ENCODE assay signal across 28 cellular contexts in the genomic region with DNA sequence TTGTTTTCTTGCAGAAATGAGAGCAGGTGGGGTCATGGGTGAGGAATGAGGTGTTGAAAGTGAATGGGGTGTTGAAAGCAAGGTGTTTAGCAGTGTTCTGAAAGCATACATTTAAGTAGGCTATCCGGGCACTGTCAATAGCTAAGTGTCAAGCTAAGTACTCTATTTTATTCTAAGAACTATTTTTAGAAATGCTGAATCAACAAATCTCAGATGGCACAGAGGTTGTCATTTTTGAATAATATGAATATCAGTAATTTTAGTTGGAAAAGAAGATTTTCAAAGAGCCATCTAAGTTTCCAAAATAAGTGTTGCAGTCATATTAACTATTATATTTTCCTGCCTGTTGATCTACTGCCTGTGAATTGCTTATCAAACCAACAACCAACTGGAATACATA. TPM values are rescaled to one million over a fixed set of nuclear protein-coding genes. Genes with fewer than 3 reads are reported as not detected.
DNase-seq lines count a peak whose midpoint lies in the region; ATAC-seq, FAIRE-seq and TF ChIP-seq lines count a peak whose summit lies in the region.
"Had no signal": no experiment of that assay in that cellular context is flagged by ENCODE, and none has a peak within 500 bp of the region (broad histone marks: within the 10 kb centered on the region; RNA-seq: fewer than 3 reads in every experiment).

No MANE protein-coding gene starts in this region.

- dilution Hi-C loops in IMR-90 (cut with HindIII; ENCODE audit: low sequenced_read_pairs, unreplicated experiment), result no loop called here

- no peak for FAIRE-seq in HepG2 (lab: Jason Lieb, UNC)
- no peak for FAIRE-seq in K562 (lab: Jason Lieb, UNC)
- FAIRE-seq in islet of Langerhans (lab: Jason Lieb, UNC), result peak; percentile 17
- FAIRE-seq: D721Med, G401.6, GM12891, GM18507, GM19239 had no signal

- H3K4me3 ChIP-seq in HepG2 (replicated peaks in 1 of 3; ENCODE audit: insufficient read depth in 1 of 3, low read depth in 2 of 3, low read length in 3 of 3), result no peak overlapping the region
- no peak overlapping the region for H3K4me3 ChIP-seq in right lobe of liver
- H3K4me3 ChIP-seq in IMR-90 (ENCODE audit: insufficient read depth, low read depth, low read length), result no peak overlapping the region
- H3K4me3 ChIP-seq in K562, result no peak overlapping the region
- H3K4me3 ChIP-seq: BLaER1 had no signal

- H3K4me1 Mint-ChIP-seq in natural killer cell, result no peaks in the 10 kb centered on the region
- H3K4me1 Mint-ChIP-seq: CD4-positive, alpha-beta memory T cell; CD8-positive, alpha-beta memory T cell had no signal

- no peaks in the 10 kb centered on the region for H3K27me3 ChIP-seq in HepG2 (ENCODE audit: control insufficient read depth in 1 of 2, insufficient read depth in 2 of 2, low read length in 2 of 2)
- H3K27me3 ChIP-seq in right lobe of liver, result no peaks in the 10 kb centered on the region
- H3K27me3 ChIP-seq in IMR-90 (ENCODE audit: control insufficient read depth, insufficient read depth, low read length), result no peaks in the 10 kb centered on the region
- no peaks in the 10 kb centered on the region for H3K27me3 ChIP-seq in K562 (ENCODE audit: control insufficient read depth in 2 of 2, insufficient read depth in 2 of 2, low read length in 2 of 2)
- H3K27me3 ChIP-seq: BE2C, BLaER1 had no signal

- TF ChIP-seq RAD21 in HepG2 (CRISPR knock-in tag; IDR thresholded peaks at IDR 0.05) (no peak), IMR-90 (IDR thresholded peaks at IDR 0.05; ENCODE audit: low read length) (no peak), K562 (CRISPR knock-in tag; conservative IDR thresholded peaks at IDR 0.05 in 1 of 2, IDR thresholded peaks at IDR 0.05 in 1 of 2) (no peak)

- H2AK5ac ChIP-seq in IMR-90 (ENCODE audit: low read depth, low read length), result no peak overlapping the region

- no peak overlapping the region for H2BK15ac ChIP-seq in IMR-90 (ENCODE audit: low read depth, low read length)

- H3K9me3 ChIP-seq in HepG2 (ENCODE audit: low read length) (no peaks in the 10 kb centered on the region), right lobe of liver (no peaks in the 10 kb centered on the region), IMR-90 (ENCODE audit: control insufficient read depth, insufficient read depth, low read length) (no peaks in the 10 kb centered on the region), K562 (replicated peaks; ENCODE audit: control insufficient read depth, insufficient read depth, low read depth, low read length) (no peaks in the 10 kb centered on the region)
- H3K9me3 ChIP-seq: BE2C, BLaER1 had no signal

- no peak overlapping the region for H4K91ac ChIP-seq in IMR-90 (ENCODE audit: insufficient read depth, low read depth, low read length)

- BruUV-seq in HepG2 (replicated peaks; lab: Mats Ljungman, UMichigan) (no TSS peak), IMR-90 (replicated peaks; lab: Mats Ljungman, UMichigan) (no TSS peak), K562 (replicated peaks; lab: Mats Ljungman, UMichigan) (no TSS peak)

- no peaks in the 10 kb centered on the region for H3K36me3 ChIP-seq in HepG2 (replicated peaks in 1 of 2; ENCODE audit: control insufficient read depth in 1 of 2, insufficient read depth in 2 of 2, low read length in 2 of 2)
- H3K36me3 ChIP-seq in right lobe of liver, result no peaks in the 10 kb centered on the region
- H3K36me3 ChIP-seq in IMR-90 (ENCODE audit: control insufficient read depth, insufficient read depth, low read length), result no peaks in the 10 kb centered on the region
- no peaks in the 10 kb centered on the region for H3K36me3 ChIP-seq in K562 (ENCODE audit: control insufficient read depth, insufficient read depth, low read length)
- H3K36me3 ChIP-seq: BE2C, BLaER1 had no signal

- H3K4me2 ChIP-seq in HepG2 (ENCODE audit: low read depth, low read length), result no peak overlapping the region
- H3K4me2 ChIP-seq in IMR-90 (ENCODE audit: low read depth, low read length), result no peak overlapping the region
- no peak overlapping the region for H3K4me2 ChIP-seq in K562 (ENCODE audit: insufficient read depth, low read length)
- H3K4me2 ChIP-seq: BLaER1 had no signal

- H4K8ac ChIP-seq in IMR-90 (ENCODE audit: low read depth in 2 of 2, low read length in 2 of 2), result no peak overlapping the region

- no peak overlapping the region for H3K27ac ChIP-seq in HepG2 (ENCODE audit: extremely low read length, insufficient read depth, low read length)
- H3K27ac ChIP-seq in right lobe of liver, result no peak overlapping the region
- H3K27ac ChIP-seq in IMR-90 (ENCODE audit: insufficient read depth, low read length), result no peak overlapping the region
- H3K27ac ChIP-seq in K562 (ENCODE audit: extremely low read depth, low read depth, low read length), result no peak overlapping the region
- H3K27ac ChIP-seq: 22Rv1, BLaER1 had no signal

- H2BK20ac ChIP-seq in IMR-90 (ENCODE audit: low read depth, low read length), result no peak overlapping the region

- no peak for TF ChIP-seq POLR2A in HepG2 (IDR thresholded peaks at IDR 0.05; ENCODE audit: insufficient read depth in 1 of 2, low read depth in 2 of 2, low read length in 2 of 2)
- no peak for TF ChIP-seq POLR2A in right lobe of liver (IDR thresholded peaks at IDR 0.05)
- TF ChIP-seq POLR2A in IMR-90 (IDR thresholded peaks at IDR 0.05; ENCODE audit: low read depth, low read length), result no peak
- no peak for TF ChIP-seq POLR2A in K562 (conservative IDR thresholded peaks at IDR 0.05)

- H4K20me1 ChIP-seq in HepG2 (ENCODE audit: insufficient read depth, low read length), result no peaks in the 10 kb centered on the region
- H4K20me1 ChIP-seq in IMR-90 (ENCODE audit: insufficient read depth, low read length), result no peaks in the 10 kb centered on the region
- no peaks in the 10 kb centered on the region for H4K20me1 ChIP-seq in K562 (replicated peaks; ENCODE audit: control insufficient read depth, insufficient read depth, low read length)
- H4K20me1 ChIP-seq: BLaER1 had no signal

- no peaks in the 10 kb centered on the region for H3K79me2 ChIP-seq in HepG2 (ENCODE audit: insufficient read depth, low read length)
- no peaks in the 10 kb centered on the region for H3K79me2 ChIP-seq in K562 (ENCODE audit: control insufficient read depth, insufficient read depth, low read length)

- CTCF ChIA-PET in HepG2 (lab: Yijun Ruan, JAX; ENCODE audit: low intra/inter-chr PET ratio, low total read pairs) (no interaction called here), IMR-90 (lab: Yijun Ruan, JAX) (no interaction called here), K562 (lab: Yijun Ruan, JAX; ENCODE audit: low intra/inter-chr PET ratio) (no interaction called here)

- H2BK120ac ChIP-seq in IMR-90 (ENCODE audit: low read depth, low read length), result no peak overlapping the region

- no peak overlapping the region for H3K27ac Mint-ChIP-seq in natural killer cell
- H3K27ac Mint-ChIP-seq: CD14-positive monocyte; CD4-positive, CD25-positive, alpha-beta regulatory T cell; CD8-positive, alpha-beta memory T cell had no signal

- no peak overlapping the region for H4K5ac ChIP-seq in IMR-90 (ENCODE audit: low read depth, low read length)

- no peak overlapping the region for H3K14ac ChIP-seq in IMR-90 (replicated peaks; ENCODE audit: low read depth, low read length)

- H3K36me3 Mint-ChIP-seq in natural killer cell, result no peaks in the 10 kb centered on the region
- H3K36me3 Mint-ChIP-seq: CD14-positive monocyte; CD4-positive, alpha-beta memory T cell; CD4-positive, CD25-positive, alpha-beta regulatory T cell; CD8-positive, alpha-beta memory T cell had no signal

- TF ChIP-seq CTCF in HepG2 (CRISPR knock-in tag; IDR thresholded peaks at IDR 0.05), result no peak
- no peak for TF ChIP-seq CTCF in right lobe of liver (IDR thresholded peaks at IDR 0.05)
- TF ChIP-seq CTCF in IMR-90 (conservative IDR thresholded peaks at IDR 0.05; ENCODE audit: low read depth, low read length), result no peak
- TF ChIP-seq CTCF in K562 (IDR thresholded peaks at IDR 0.05 in 2 of 3, conservative IDR thresholded peaks at IDR 0.05 in 1 of 3; ENCODE audit: insufficient read depth in 2 of 3, low read depth in 1 of 3, low read length in 3 of 3), result no peak
- no peak for TF ChIP-seq CTCF in GM13976 (IDR thresholded peaks at IDR 0.05; ENCODE audit: borderline replicate concordance, control extremely low read depth, extremely low read depth, insufficient read depth, missing control alignments)
- no peak for TF ChIP-seq CTCF in natural killer cell (IDR thresholded peaks at IDR 0.05)

- H2AK9ac ChIP-seq in IMR-90 (replicated peaks; ENCODE audit: low read depth, low read length, poor library complexity), result no peak overlapping the region

- ATAC-seq in HepG2 (no peak), right lobe of liver (no peak), IMR-90 (ENCODE audit: low read depth) (no peak), K562 (no peak), natural killer cell (no peak)

- no peaks in the 10 kb centered on the region for H3K9me1 ChIP-seq in IMR-90 (ENCODE audit: insufficient read depth, low read length)
- peaks cover 2% of the 10 kb centered on the region for H3K9me1 ChIP-seq in K562 (ENCODE audit: control insufficient read depth, insufficient read depth, low read length)

- H3K18ac ChIP-seq in IMR-90 (ENCODE audit: low read depth, low read length), result no peak overlapping the region

- POLR2A ChIA-PET in HepG2 (lab: Yijun Ruan, JAX) (no interaction called here), IMR-90 (lab: Charles Lee; ENCODE audit: unreplicated experiment) (no interaction called here), K562 (lab: Yijun Ruan, JAX) (no interaction called here)

- no peak overlapping the region for H2AFZ ChIP-seq in HepG2 (ENCODE audit: low read length)
- no peak overlapping the region for H2AFZ ChIP-seq in IMR-90 (replicated peaks; ENCODE audit: low read length, poor library complexity)
- H2AFZ ChIP-seq in K562 (ENCODE audit: low read depth, low read length), result no peak overlapping the region

- intact Hi-C loops in HepG2 (cut with micrococcal nuclease; ENCODE audit: unreplicated experiment), result no loop called here
- intact Hi-C loops in right lobe of liver (cut with DNase I), result no loop called here
- intact Hi-C loops in IMR-90 (cut with micrococcal nuclease), result no loop called here
- intact Hi-C loops in K562 (cut with micrococcal nuclease), result no loop called here
- intact Hi-C loops in natural killer cell (cut with micrococcal nuclease), result no loop called here

- H2BK5ac ChIP-seq in IMR-90 (ENCODE audit: low read depth, low read length, poor library complexity, severe bottlenecking), result no peak overlapping the region

- H3K9ac ChIP-seq in HepG2 (ENCODE audit: insufficient read depth, low read depth, low read length) (no peak overlapping the region), IMR-90 (ENCODE audit: low read depth, low read length) (no peak overlapping the region), K562 (ENCODE audit: insufficient read depth in 1 of 2, low read depth in 2 of 2, low read length in 2 of 2) (no peak overlapping the region)
- H3K9ac ChIP-seq: BLaER1 had no signal

- H3K23ac ChIP-seq in IMR-90 (ENCODE audit: low read depth, low read length), result no peak overlapping the region

- peaks cover 0 to 4% of the 10 kb centered on the region in 2 donors for H3K27me3 Mint-ChIP-seq in natural killer cell (ENCODE audit: low read depth in 2 of 2)
- H3K27me3 Mint-ChIP-seq: CD4-positive, alpha-beta memory T cell; CD8-positive, alpha-beta memory T cell had no signal

- H3K4ac ChIP-seq in IMR-90 (ENCODE audit: low read depth, low read length), result no peak overlapping the region

- TF ChIP-seq EP300 in HepG2 (IDR thresholded peaks at IDR 0.05; ENCODE audit: low read depth in 2 of 2, low read length in 2 of 2) (no peak), HepG2 (CRISPR knock-in tag; IDR thresholded peaks at IDR 0.05; ENCODE audit: borderline replicate concordance) (no peak), K562 (IDR thresholded peaks at IDR 0.05; ENCODE audit: low read length) (no peak)

- peaks cover 29% of the 10 kb centered on the region for H3K4me1 ChIP-seq in HepG2 (ENCODE audit: insufficient read depth, low read length)
- peaks cover 0 to 22% (median 5%) of the 10 kb centered on the region in 4 donors for H3K4me1 ChIP-seq in right lobe of liver
- H3K4me1 ChIP-seq in IMR-90 (ENCODE audit: control insufficient read depth, insufficient read depth, low read length), result no peaks in the 10 kb centered on the region
- H3K4me1 ChIP-seq in K562 (replicated peaks in 1 of 2; ENCODE audit: control insufficient read depth in 2 of 2, insufficient read depth in 2 of 2, low read length in 2 of 2), result no peaks in the 10 kb centered on the region; a peak in 1 of 5 replicates
- H3K4me1 ChIP-seq: BE2C, BLaER1 had no signal

- H3K79me1 ChIP-seq in IMR-90 (ENCODE audit: low read depth in 1 of 2, low read length in 2 of 2), result no peaks in the 10 kb centered on the region

- H3K56ac ChIP-seq in IMR-90 (ENCODE audit: extremely low read depth, insufficient read depth, low read length), result no peak overlapping the region

- H3K9me3 Mint-ChIP-seq in natural killer cell, result no peaks in the 10 kb centered on the region
- H3K9me3 Mint-ChIP-seq: CD14-positive monocyte; CD4-positive, alpha-beta memory T cell; CD8-positive, alpha-beta memory T cell had no signal

- in situ Hi-C loops in HepG2 (cut with HindIII; ENCODE audit: extremely low pct_ligation_motif_present, low pct_unique_long_range_greater_than_20kb) (loop anchor here (5.0 to 25.0 kb wide), 2 partner anchors 37 to 633 kb away; partner anchors contain the start of gene SLC17A2), IMR-90 (cut with MboI; ENCODE audit: low sequenced_read_pairs) (no loop called here), K562 (cut with MboI) (no loop called here), GM13976 (cut with MboI; ENCODE audit: low sequenced_read_pairs, unreplicated experiment) (no loop called here)

- 74% methylated on average over 1 of the region's 1 CpG for WGBS in HepG2 (ENCODE audit: low lambda C conversion rate)
- 71% methylated on average over 1 of the region's 1 CpG for WGBS in right lobe of liver (ENCODE audit: insufficient coverage, low coverage, low lambda C conversion rate, missing lambda C conversion rate)
- no CpG with 5 or more reads among the region's 1 CpG for WGBS in IMR-90 (ENCODE audit: extremely low coverage in 2 of 2, insufficient read length in 1 of 2), 2 experiments
- WGBS in K562 (ENCODE audit: insufficient coverage, low coverage, missing lambda C conversion rate), result 0% methylated on average over 1 of the region's 1 CpG

- DNase-seq in HepG2 (ENCODE audit: low spot score) (no peak), right lobe of liver (no peak), IMR-90 (no peak), K562 (ENCODE audit: extremely low read depth in 1 of 4, low spot score in 3 of 4) (no peak), GM13976 (ENCODE audit: low spot score) (no peak), natural killer cell (no peak), D341Med (ENCODE audit: low spot score) (no peak)
- DNase-seq: ACHN; BE2C; C1 segment of cervical spinal cord; CD4-positive, alpha-beta memory T cell; CD4-positive, CD25-positive, alpha-beta regulatory T cell; CD8-positive, alpha-beta memory T cell; COR-L47; DMS79 treated with DMSO at 0.1 percent for 48 hours; GF-D8 had no signal

- H3K4me3 Mint-ChIP-seq in natural killer cell, result no peak overlapping the region
- H3K4me3 Mint-ChIP-seq: CD14-positive monocyte; CD4-positive, alpha-beta memory T cell; CD4-positive, CD25-positive, alpha-beta regulatory T cell; CD8-positive, alpha-beta memory T cell had no signal

RNA-seq across cellular contexts. Expression of gene SLC17A3, which starts 21.7 kb away (rescaled TPM):
- total RNA-seq in HepG2 (2016; rRNA removed; fragmentation: Illumina TruSeq; extraction: Trizol) (0.09 TPM in 1 of 2 replicates, not detected in the other), right lobe of liver (10 to 100 TPM in 5 of 6 experiments, 1 to 10 TPM in 1; 9.5 to 31.4 (median 20.8) TPM), IMR-90 (2012; rRNA removed) (not detected in 2 replicates), K562 (2014; rRNA removed) (not detected in 2 replicates), K562 (2014; rRNA removed; fragmentation: Illumina TruSeq; extraction: Trizol) (not detected in 2 replicates), K562 (2015; rRNA removed; fragmentation: Illumina TruSeq; extraction: Trizol) (not detected in 2 replicates), K562 (2021) (not detected in 2 replicates), natural killer cell (1 to 10 TPM; 1.5 to 2.4 (median 1.6) TPM)
- total RNA-seq in HepG2 (2016; cell fraction: cytosol; rRNA removed; fragmentation: Illumina TruSeq; extraction: Trizol; ENCODE audit: low read depth), result not detected in 2 replicates
- total RNA-seq in HepG2 (2016; cell fraction: insoluble cytoplasmic fraction; rRNA removed; fragmentation: Illumina TruSeq; extraction: Trizol), result not detected in 2 replicates
- total RNA-seq in HepG2 (2016; cell fraction: membrane; rRNA removed; fragmentation: Illumina TruSeq; extraction: Trizol), result not detected in 2 replicates
- total RNA-seq in HepG2 (2016; cell fraction: nucleus; rRNA removed; fragmentation: Illumina TruSeq; extraction: Trizol), result not detected in 2 replicates
- polyA plus RNA-seq in HepG2 (2011; rRNA removed) (0.08 and 0.11 TPM in 2 replicates), IMR-90 (2012; rRNA removed) (not detected in 2 replicates), K562 (2011; rRNA removed) (0.08 TPM in 1 of 2 replicates, not detected in the other), K562 (2014; fragmentation: Illumina TruSeq; extraction: Trizol) (not detected in 2 replicates), K562 (2014; fragmentation: Nextera tagmentation; extraction: Ambion mirVana) (under 1 TPM in 1 of 2 experiments, not detected in 1; 0.04 TPM), K562 (2014; rRNA removed) (not detected in 2 replicates)
- 0.05 TPM in 1 of 2 replicates, not detected in the other for polyA plus RNA-seq in HepG2 (2011; cell fraction: cytosol; rRNA removed)
- 0.48 and 0.58 TPM in 2 replicates for polyA plus RNA-seq in HepG2 (2011; cell fraction: nucleus; rRNA removed)
- polyA plus RNA-seq in HepG2 (2012), result 0.60 and 2.0 TPM in 2 replicates
- polyA plus RNA-seq in HepG2 (2016; cell fraction: cytosol; fragmentation: Illumina TruSeq; extraction: Trizol; ENCODE audit: low read depth), result not detected in 2 replicates
- polyA plus RNA-seq in HepG2 (2016; cell fraction: insoluble cytoplasmic fraction; fragmentation: Illumina TruSeq; extraction: Trizol; ENCODE audit: low read depth), result not detected in 2 replicates
- polyA plus RNA-seq in HepG2 (2016; cell fraction: membrane; fragmentation: Illumina TruSeq; extraction: Trizol; ENCODE audit: low read depth), result not detected in 2 replicates
- not detected in 2 replicates for polyA plus RNA-seq in HepG2 (2016; cell fraction: nucleus; fragmentation: Illumina TruSeq; extraction: Trizol; ENCODE audit: insufficient read depth, low read depth)
- not detected in 2 replicates for polyA minus RNA-seq in HepG2 (2011; rRNA and poly(A)+ RNA removed; ENCODE audit: low replicate concordance)
- not detected in 2 replicates for polyA minus RNA-seq in HepG2 (2011; cell fraction: cytosol; rRNA and poly(A)+ RNA removed)
- polyA minus RNA-seq in HepG2 (2011; cell fraction: nucleus; rRNA and poly(A)+ RNA removed), result not detected in 2 replicates
- not detected in 2 replicates for polyA plus RNA-seq in IMR-90 (2012; cell fraction: cytosol; rRNA removed)
- polyA plus RNA-seq in IMR-90 (2012; cell fraction: nucleus; rRNA removed; ENCODE audit: low replicate concordance), result not detected in 2 replicates
- total RNA-seq in K562 (2011; cell fraction: chromatin; rRNA removed; ENCODE audit: low replicate concordance), result not detected in 2 replicates
- total RNA-seq in K562 (2011; cell fraction: nucleolus; rRNA removed), result not detected in 2 replicates
- total RNA-seq in K562 (2011; cell fraction: nucleoplasm; rRNA removed), result not detected in 2 replicates
- polyA plus RNA-seq in K562 (2011; cell fraction: cytosol; rRNA removed), result not detected in 2 replicates
- 0.11 TPM in 1 of 2 replicates, not detected in the other for polyA plus RNA-seq in K562 (2011; cell fraction: nucleus; rRNA removed)
- polyA plus RNA-seq in K562 (2012), result 0.32 TPM in 1 of 2 replicates, not detected in the other
- not detected in 2 replicates for polyA minus RNA-seq in K562 (2011; rRNA and poly(A)+ RNA removed)
- not detected in 2 replicates for polyA minus RNA-seq in K562 (2011; cell fraction: cytosol; rRNA and poly(A)+ RNA removed)
- not detected in 2 replicates for polyA minus RNA-seq in K562 (2011; cell fraction: nucleus; rRNA and poly(A)+ RNA removed)
- total RNA-seq: A172; A673; CD4-positive, CD25-positive, alpha-beta regulatory T cell; CD8-positive, alpha-beta memory T cell had no signal
- polyA plus RNA-seq: CD14-positive monocyte; CD8-positive, alpha-beta memory T cell had no signal

RNA-seq across cellular contexts. Expression of gene SLC17A2, which starts 34.7 kb away (rescaled TPM):
- total RNA-seq in HepG2 (2016; rRNA removed; fragmentation: Illumina TruSeq; extraction: Trizol) (7.0 and 11.2 TPM in 2 replicates), right lobe of liver (10 to 100 TPM; 23.3 to 40.7 (median 33.4) TPM), IMR-90 (2012; rRNA removed) (not detected in 2 replicates), K562 (2014; rRNA removed) (not detected in 2 replicates), K562 (2014; rRNA removed; fragmentation: Illumina TruSeq; extraction: Trizol) (not detected in 2 replicates), K562 (2015; rRNA removed; fragmentation: Illumina TruSeq; extraction: Trizol) (not detected in 2 replicates), K562 (2021) (not detected in 2 replicates), natural killer cell (not detected)
- 2.2 and 2.7 TPM in 2 replicates for total RNA-seq in HepG2 (2016; cell fraction: cytosol; rRNA removed; fragmentation: Illumina TruSeq; extraction: Trizol; ENCODE audit: low read depth)
- 9.2 and 10.7 TPM in 2 replicates for total RNA-seq in HepG2 (2016; cell fraction: insoluble cytoplasmic fraction; rRNA removed; fragmentation: Illumina TruSeq; extraction: Trizol)
- total RNA-seq in HepG2 (2016; cell fraction: membrane; rRNA removed; fragmentation: Illumina TruSeq; extraction: Trizol), result 5.8 and 6.7 TPM in 2 replicates
- 9.4 and 10.7 TPM in 2 replicates for total RNA-seq in HepG2 (2016; cell fraction: nucleus; rRNA removed; fragmentation: Illumina TruSeq; extraction: Trizol)
- polyA plus RNA-seq in HepG2 (2011; rRNA removed) (32.4 and 46.4 TPM in 2 replicates), IMR-90 (2012; rRNA removed) (not detected in 2 replicates), K562 (2011; rRNA removed) (not detected in 2 replicates), K562 (2014; fragmentation: Illumina TruSeq; extraction: Trizol) (not detected in 2 replicates), K562 (2014; fragmentation: Nextera tagmentation; extraction: Ambion mirVana) (not detected), K562 (2014; rRNA removed) (not detected in 2 replicates)
- polyA plus RNA-seq in HepG2 (2011; cell fraction: cytosol; rRNA removed), result 25.3 and 48.3 TPM in 2 replicates
- polyA plus RNA-seq in HepG2 (2011; cell fraction: nucleus; rRNA removed), result 27.5 and 41.5 TPM in 2 replicates
- polyA plus RNA-seq in HepG2 (2012), result 29.6 and 59.7 TPM in 2 replicates
- 0.93 and 0.97 TPM in 2 replicates for polyA plus RNA-seq in HepG2 (2016; cell fraction: cytosol; fragmentation: Illumina TruSeq; extraction: Trizol; ENCODE audit: low read depth)
- polyA plus RNA-seq in HepG2 (2016; cell fraction: insoluble cytoplasmic fraction; fragmentation: Illumina TruSeq; extraction: Trizol; ENCODE audit: low read depth), result 6.3 and 7.7 TPM in 2 replicates
- polyA plus RNA-seq in HepG2 (2016; cell fraction: membrane; fragmentation: Illumina TruSeq; extraction: Trizol; ENCODE audit: low read depth), result 2.5 and 2.7 TPM in 2 replicates
- polyA plus RNA-seq in HepG2 (2016; cell fraction: nucleus; fragmentation: Illumina TruSeq; extraction: Trizol; ENCODE audit: insufficient read depth, low read depth), result 13.0 and 13.3 TPM in 2 replicates
- 42.4 TPM in 1 of 2 replicates, not detected in the other for polyA minus RNA-seq in HepG2 (2011; rRNA and poly(A)+ RNA removed; ENCODE audit: low replicate concordance)
- polyA minus RNA-seq in HepG2 (2011; cell fraction: cytosol; rRNA and poly(A)+ RNA removed), result 14.6 and 22.0 TPM in 2 replicates
- 23.2 and 41.0 TPM in 2 replicates for polyA minus RNA-seq in HepG2 (2011; cell fraction: nucleus; rRNA and poly(A)+ RNA removed)
- not detected in 2 replicates for polyA plus RNA-seq in IMR-90 (2012; cell fraction: cytosol; rRNA removed)
- polyA plus RNA-seq in IMR-90 (2012; cell fraction: nucleus; rRNA removed; ENCODE audit: low replicate concordance), result not detected in 2 replicates
- not detected in 2 replicates for total RNA-seq in K562 (2011; cell fraction: chromatin; rRNA removed; ENCODE audit: low replicate concordance)
- not detected in 2 replicates for total RNA-seq in K562 (2011; cell fraction: nucleolus; rRNA removed)
- total RNA-seq in K562 (2011; cell fraction: nucleoplasm; rRNA removed), result not detected in 2 replicates
- not detected in 2 replicates for polyA plus RNA-seq in K562 (2011; cell fraction: cytosol; rRNA removed)
- not detected in 2 replicates for polyA plus RNA-seq in K562 (2011; cell fraction: nucleus; rRNA removed)
- not detected in 2 replicates for polyA plus RNA-seq in K562 (2012)
- not detected in 2 replicates for polyA minus RNA-seq in K562 (2011; rRNA and poly(A)+ RNA removed)
- polyA minus RNA-seq in K562 (2011; cell fraction: cytosol; rRNA and poly(A)+ RNA removed), result not detected in 2 replicates
- not detected in 2 replicates for polyA minus RNA-seq in K562 (2011; cell fraction: nucleus; rRNA and poly(A)+ RNA removed)
- total RNA-seq: A172; A673; CD4-positive, alpha-beta memory T cell; CD4-positive, CD25-positive, alpha-beta regulatory T cell; CD8-positive, alpha-beta memory T cell had no signal
- polyA plus RNA-seq: AG04450; CD14-positive monocyte; CD4-positive, alpha-beta memory T cell; CD4-positive, CD25-positive, alpha-beta regulatory T cell; CD8-positive, alpha-beta memory T cell had no signal

Comparison
In these comparisons a context has a peak if more than half of its experiments do, and no peak if none do; other contexts are left out.
1. Of the 241 proteins assayed by ChIP-seq in both HepG2 and K562: peak only in HepG2: none; only in K562: MAFG; in both: MAFF and MAFK; in neither: 238.